1 cellular context compared by ENCODE assay signal in the genomic region with DNA sequence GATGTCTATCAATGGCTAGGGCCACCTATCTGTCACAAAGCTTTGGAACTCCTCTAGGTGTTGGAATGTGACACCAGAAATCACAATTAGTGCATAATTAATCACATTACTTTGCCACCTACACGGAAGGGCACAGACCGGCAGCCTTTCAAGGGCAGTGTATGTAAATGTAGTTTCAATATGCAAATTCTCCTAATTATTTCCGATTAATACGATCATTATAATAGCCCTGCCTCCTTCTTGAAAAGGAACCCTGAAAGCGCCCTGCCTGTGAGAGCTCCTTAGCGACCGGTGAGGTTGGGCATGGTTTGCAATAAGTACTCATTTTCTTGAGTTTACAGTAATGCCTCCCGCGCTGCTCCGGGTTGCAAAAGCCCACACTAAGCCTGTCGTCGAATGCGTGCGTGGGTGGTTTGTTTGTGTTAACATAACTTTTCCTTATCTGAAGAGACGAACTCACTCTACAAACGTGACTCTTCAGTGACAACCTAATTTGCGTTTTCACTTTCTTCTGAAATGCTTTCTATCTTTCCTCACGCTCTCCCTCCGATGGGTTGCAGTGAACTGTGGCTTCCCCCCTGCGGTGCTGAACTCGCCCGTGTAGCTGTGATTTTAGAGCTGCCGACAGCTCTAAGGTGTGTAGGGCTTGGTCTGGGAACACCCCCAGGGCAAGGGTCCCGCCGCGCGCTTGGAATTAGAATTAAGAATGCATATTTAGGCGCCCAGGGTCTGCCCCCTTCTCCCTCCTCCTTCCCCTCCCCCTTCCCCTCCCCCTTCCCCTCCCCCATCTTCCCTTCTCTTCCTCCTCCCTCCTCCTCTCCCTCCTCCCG.
TF ChIP-seq lines count a peak whose summit lies in the region.

No MANE protein-coding gene starts in this region.

TF ChIP-seq in K562, 482 proteins besides CTCF, POLR2A, EP300 and RAD21 (continued from another document and continues in another):
- TF ChIP-seq, protein P1, sequence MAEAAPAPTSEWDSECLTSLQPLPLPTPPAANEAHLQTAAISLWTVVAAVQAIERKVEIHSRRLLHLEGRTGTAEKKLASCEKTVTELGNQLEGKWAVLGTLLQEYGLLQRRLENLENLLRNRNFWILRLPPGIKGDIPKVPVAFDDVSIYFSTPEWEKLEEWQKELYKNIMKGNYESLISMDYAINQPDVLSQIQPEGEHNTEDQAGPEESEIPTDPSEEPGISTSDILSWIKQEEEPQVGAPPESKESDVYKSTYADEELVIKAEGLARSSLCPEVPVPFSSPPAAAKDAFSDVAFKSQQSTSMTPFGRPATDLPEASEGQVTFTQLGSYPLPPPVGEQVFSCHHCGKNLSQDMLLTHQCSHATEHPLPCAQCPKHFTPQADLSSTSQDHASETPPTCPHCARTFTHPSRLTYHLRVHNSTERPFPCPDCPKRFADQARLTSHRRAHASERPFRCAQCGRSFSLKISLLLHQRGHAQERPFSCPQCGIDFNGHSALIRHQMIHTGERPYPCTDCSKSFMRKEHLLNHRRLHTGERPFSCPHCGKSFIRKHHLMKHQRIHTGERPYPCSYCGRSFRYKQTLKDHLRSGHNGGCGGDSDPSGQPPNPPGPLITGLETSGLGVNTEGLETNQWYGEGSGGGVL (CRISPR knock-in tag; IDR thresholded peaks at IDR 0.05): no peak
- TF ChIP-seq MAFK (IDR thresholded peaks at IDR 0.05; ENCODE audit: low read length) (no peak), PPARD (CRISPR knock-in tag; IDR thresholded peaks at IDR 0.05) (no peak), RHOXF2B (CRISPR knock-in tag; conservative IDR thresholded peaks at IDR 0.05) (no peak), YY1 (IDR thresholded peaks at IDR 0.05; ENCODE audit: borderline replicate concordance in 1 of 3, control insufficient read depth in 1 of 3, extremely low read depth in 1 of 3, insufficient read depth in 3 of 3, insufficient read length in 1 of 3, insufficient replicate concordance in 2 of 3, low read depth in 1 of 3, low read length in 2 of 3) (no peak), COPS2 (conservative IDR thresholded peaks at IDR 0.05) (no peak), ZEB2 (IDR thresholded peaks at IDR 0.05) (peak; percentile 34; the same call in 1 of the 2 replicates), IFI16 (CRISPR knock-in tag; IDR thresholded peaks at IDR 0.05) (no peak), MBD2 (IDR thresholded peaks at IDR 0.05; ENCODE audit: borderline replicate concordance, low read depth) (no peak), XRCC3 (IDR thresholded peaks at IDR 0.05) (no peak), KAT8 (IDR thresholded peaks at IDR 0.05; ENCODE audit: low read depth) (no peak), BCOR (IDR thresholded peaks at IDR 0.05) (peak; percentile 61), ESRRA (IDR thresholded peaks at IDR 0.05; ENCODE audit: borderline replicate concordance, low read depth) (peak; percentile 69), ZNF76 (CRISPR knock-in tag; IDR thresholded peaks at IDR 0.05; ENCODE audit: borderline replicate concordance) (no peak), ERF (CRISPR knock-in tag; IDR thresholded peaks at IDR 0.05) (no peak), ZNF354B (CRISPR knock-in tag; IDR thresholded peaks at IDR 0.05) (no peak)
- TF ChIP-seq, protein P2, sequence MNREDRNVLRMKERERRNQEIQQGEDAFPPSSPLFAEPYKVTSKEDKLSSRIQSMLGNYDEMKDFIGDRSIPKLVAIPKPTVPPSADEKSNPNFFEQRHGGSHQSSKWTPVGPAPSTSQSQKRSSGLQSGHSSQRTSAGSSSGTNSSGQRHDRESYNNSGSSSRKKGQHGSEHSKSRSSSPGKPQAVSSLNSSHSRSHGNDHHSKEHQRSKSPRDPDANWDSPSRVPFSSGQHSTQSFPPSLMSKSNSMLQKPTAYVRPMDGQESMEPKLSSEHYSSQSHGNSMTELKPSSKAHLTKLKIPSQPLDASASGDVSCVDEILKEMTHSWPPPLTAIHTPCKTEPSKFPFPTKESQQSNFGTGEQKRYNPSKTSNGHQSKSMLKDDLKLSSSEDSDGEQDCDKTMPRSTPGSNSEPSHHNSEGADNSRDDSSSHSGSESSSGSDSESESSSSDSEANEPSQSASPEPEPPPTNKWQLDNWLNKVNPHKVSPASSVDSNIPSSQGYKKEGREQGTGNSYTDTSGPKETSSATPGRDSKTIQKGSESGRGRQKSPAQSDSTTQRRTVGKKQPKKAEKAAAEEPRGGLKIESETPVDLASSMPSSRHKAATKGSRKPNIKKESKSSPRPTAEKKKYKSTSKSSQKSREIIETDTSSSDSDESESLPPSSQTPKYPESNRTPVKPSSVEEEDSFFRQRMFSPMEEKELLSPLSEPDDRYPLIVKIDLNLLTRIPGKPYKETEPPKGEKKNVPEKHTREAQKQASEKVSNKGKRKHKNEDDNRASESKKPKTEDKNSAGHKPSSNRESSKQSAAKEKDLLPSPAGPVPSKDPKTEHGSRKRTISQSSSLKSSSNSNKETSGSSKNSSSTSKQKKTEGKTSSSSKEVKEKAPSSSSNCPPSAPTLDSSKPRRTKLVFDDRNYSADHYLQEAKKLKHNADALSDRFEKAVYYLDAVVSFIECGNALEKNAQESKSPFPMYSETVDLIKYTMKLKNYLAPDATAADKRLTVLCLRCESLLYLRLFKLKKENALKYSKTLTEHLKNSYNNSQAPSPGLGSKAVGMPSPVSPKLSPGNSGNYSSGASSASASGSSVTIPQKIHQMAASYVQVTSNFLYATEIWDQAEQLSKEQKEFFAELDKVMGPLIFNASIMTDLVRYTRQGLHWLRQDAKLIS (CRISPR knock-in tag; IDR thresholded peaks at IDR 0.05): 0 out of 2 replicates have a peak, but pooled peaks have one; percentile 31
- TF ChIP-seq, protein P3, sequence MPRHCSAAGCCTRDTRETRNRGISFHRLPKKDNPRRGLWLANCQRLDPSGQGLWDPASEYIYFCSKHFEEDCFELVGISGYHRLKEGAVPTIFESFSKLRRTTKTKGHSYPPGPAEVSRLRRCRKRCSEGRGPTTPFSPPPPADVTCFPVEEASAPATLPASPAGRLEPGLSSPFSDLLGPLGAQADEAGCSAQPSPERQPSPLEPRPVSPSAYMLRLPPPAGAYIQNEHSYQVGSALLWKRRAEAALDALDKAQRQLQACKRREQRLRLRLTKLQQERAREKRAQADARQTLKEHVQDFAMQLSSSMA (CRISPR knock-in tag; IDR thresholded peaks at IDR 0.05): no peak
- TF ChIP-seq, protein P4, sequence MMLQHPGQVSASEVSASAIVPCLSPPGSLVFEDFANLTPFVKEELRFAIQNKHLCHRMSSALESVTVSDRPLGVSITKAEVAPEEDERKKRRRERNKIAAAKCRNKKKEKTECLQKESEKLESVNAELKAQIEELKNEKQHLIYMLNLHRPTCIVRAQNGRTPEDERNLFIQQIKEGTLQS (IDR thresholded peaks at IDR 0.05): no peak
- TF ChIP-seq, protein P4 (CRISPR knock-in tag; conservative IDR thresholded peaks at IDR 0.05): no peak
- TF ChIP-seq, protein P5, sequence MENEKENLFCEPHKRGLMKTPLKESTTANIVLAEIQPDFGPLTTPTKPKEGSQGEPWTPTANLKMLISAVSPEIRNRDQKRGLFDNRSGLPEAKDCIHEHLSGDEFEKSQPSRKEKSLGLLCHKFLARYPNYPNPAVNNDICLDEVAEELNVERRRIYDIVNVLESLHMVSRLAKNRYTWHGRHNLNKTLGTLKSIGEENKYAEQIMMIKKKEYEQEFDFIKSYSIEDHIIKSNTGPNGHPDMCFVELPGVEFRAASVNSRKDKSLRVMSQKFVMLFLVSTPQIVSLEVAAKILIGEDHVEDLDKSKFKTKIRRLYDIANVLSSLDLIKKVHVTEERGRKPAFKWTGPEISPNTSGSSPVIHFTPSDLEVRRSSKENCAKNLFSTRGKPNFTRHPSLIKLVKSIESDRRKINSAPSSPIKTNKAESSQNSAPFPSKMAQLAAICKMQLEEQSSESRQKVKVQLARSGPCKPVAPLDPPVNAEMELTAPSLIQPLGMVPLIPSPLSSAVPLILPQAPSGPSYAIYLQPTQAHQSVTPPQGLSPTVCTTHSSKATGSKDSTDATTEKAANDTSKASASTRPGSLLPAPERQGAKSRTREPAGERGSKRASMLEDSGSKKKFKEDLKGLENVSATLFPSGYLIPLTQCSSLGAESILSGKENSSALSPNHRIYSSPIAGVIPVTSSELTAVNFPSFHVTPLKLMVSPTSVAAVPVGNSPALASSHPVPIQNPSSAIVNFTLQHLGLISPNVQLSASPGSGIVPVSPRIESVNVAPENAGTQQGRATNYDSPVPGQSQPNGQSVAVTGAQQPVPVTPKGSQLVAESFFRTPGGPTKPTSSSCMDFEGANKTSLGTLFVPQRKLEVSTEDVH (IDR thresholded peaks at IDR 0.05; ENCODE audit: low read depth, partially characterized antibody): no peak
- TF ChIP-seq, protein P6, sequence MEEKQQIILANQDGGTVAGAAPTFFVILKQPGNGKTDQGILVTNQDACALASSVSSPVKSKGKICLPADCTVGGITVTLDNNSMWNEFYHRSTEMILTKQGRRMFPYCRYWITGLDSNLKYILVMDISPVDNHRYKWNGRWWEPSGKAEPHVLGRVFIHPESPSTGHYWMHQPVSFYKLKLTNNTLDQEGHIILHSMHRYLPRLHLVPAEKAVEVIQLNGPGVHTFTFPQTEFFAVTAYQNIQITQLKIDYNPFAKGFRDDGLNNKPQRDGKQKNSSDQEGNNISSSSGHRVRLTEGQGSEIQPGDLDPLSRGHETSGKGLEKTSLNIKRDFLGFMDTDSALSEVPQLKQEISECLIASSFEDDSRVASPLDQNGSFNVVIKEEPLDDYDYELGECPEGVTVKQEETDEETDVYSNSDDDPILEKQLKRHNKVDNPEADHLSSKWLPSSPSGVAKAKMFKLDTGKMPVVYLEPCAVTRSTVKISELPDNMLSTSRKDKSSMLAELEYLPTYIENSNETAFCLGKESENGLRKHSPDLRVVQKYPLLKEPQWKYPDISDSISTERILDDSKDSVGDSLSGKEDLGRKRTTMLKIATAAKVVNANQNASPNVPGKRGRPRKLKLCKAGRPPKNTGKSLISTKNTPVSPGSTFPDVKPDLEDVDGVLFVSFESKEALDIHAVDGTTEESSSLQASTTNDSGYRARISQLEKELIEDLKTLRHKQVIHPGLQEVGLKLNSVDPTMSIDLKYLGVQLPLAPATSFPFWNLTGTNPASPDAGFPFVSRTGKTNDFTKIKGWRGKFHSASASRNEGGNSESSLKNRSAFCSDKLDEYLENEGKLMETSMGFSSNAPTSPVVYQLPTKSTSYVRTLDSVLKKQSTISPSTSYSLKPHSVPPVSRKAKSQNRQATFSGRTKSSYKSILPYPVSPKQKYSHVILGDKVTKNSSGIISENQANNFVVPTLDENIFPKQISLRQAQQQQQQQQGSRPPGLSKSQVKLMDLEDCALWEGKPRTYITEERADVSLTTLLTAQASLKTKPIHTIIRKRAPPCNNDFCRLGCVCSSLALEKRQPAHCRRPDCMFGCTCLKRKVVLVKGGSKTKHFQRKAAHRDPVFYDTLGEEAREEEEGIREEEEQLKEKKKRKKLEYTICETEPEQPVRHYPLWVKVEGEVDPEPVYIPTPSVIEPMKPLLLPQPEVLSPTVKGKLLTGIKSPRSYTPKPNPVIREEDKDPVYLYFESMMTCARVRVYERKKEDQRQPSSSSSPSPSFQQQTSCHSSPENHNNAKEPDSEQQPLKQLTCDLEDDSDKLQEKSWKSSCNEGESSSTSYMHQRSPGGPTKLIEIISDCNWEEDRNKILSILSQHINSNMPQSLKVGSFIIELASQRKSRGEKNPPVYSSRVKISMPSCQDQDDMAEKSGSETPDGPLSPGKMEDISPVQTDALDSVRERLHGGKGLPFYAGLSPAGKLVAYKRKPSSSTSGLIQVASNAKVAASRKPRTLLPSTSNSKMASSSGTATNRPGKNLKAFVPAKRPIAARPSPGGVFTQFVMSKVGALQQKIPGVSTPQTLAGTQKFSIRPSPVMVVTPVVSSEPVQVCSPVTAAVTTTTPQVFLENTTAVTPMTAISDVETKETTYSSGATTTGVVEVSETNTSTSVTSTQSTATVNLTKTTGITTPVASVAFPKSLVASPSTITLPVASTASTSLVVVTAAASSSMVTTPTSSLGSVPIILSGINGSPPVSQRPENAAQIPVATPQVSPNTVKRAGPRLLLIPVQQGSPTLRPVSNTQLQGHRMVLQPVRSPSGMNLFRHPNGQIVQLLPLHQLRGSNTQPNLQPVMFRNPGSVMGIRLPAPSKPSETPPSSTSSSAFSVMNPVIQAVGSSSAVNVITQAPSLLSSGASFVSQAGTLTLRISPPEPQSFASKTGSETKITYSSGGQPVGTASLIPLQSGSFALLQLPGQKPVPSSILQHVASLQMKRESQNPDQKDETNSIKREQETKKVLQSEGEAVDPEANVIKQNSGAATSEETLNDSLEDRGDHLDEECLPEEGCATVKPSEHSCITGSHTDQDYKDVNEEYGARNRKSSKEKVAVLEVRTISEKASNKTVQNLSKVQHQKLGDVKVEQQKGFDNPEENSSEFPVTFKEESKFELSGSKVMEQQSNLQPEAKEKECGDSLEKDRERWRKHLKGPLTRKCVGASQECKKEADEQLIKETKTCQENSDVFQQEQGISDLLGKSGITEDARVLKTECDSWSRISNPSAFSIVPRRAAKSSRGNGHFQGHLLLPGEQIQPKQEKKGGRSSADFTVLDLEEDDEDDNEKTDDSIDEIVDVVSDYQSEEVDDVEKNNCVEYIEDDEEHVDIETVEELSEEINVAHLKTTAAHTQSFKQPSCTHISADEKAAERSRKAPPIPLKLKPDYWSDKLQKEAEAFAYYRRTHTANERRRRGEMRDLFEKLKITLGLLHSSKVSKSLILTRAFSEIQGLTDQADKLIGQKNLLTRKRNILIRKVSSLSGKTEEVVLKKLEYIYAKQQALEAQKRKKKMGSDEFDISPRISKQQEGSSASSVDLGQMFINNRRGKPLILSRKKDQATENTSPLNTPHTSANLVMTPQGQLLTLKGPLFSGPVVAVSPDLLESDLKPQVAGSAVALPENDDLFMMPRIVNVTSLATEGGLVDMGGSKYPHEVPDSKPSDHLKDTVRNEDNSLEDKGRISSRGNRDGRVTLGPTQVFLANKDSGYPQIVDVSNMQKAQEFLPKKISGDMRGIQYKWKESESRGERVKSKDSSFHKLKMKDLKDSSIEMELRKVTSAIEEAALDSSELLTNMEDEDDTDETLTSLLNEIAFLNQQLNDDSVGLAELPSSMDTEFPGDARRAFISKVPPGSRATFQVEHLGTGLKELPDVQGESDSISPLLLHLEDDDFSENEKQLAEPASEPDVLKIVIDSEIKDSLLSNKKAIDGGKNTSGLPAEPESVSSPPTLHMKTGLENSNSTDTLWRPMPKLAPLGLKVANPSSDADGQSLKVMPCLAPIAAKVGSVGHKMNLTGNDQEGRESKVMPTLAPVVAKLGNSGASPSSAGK (IDR thresholded peaks at IDR 0.05): 0 out of 2 replicates have a peak, but pooled peaks have one; percentile 34
